In the genomic region with DNA sequence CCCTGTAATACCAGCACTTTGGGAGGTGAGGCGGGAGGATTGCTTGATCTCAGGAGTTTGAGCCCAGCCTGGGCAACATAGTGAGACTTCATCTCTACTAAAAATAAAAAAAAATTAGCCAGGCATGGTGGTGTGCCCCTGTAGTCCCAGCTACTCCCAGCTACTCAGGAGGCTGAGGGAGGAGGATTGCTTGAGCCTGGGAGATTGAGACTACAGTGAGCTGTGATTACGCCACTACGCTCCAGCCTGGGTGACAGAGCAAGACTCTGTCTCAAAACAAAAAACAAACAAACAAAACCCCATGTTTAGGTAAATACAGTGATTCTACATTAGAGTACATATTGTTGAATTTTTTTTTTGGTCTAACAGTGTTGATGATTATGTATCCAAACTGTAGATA, we compare ENCODE assay signal across 17 cellular contexts. TPM values are rescaled to one million over a fixed set of nuclear protein-coding genes. Genes with fewer than 3 reads are reported as not detected.
"Had no signal": no experiment of that assay in that cellular context is flagged by ENCODE, and none has a peak within 500 bp of the region (broad histone marks: within the 10 kb centered on the region; RNA-seq: fewer than 3 reads in every experiment).

No MANE protein-coding gene starts in this region.

RNA-seq across cellular contexts. Expression of a gene that starts 28.6 kb away (rescaled TPM):
- total RNA-seq: esophagus mucosa, gastrocnemius medialis, glomerular endothelial cell, kidney epithelial cell, left lung, mesenteric fat pad, neural crest cell, osteoblast, upper lobe of left lung had no signal

RNA-seq across cellular contexts. Expression of a gene that starts 51.1 kb away (rescaled TPM):
- total RNA-seq: esophagus mucosa, gastrocnemius medialis, glomerular endothelial cell, heart left ventricle, kidney epithelial cell, left cardiac atrium, left lung, lower leg skin, mesenteric fat pad, natural killer cell, neural crest cell, psoas muscle, right cardiac atrium, sigmoid colon, skeletal muscle tissue had no signal
- polyA plus RNA-seq: heart left ventricle, right cardiac atrium had no signal
